ENCODE assay signal across 7 cellular contexts in genomic region chr10:11113156-11113555, GRCh38.
DNase-seq lines count a peak whose midpoint lies in the region; ATAC-seq and TF ChIP-seq lines count a peak whose summit lies in the region.

No MANE protein-coding gene starts in this region.

- peak; percentile 31; the same call in 1 of the 2 replicates for TF ChIP-seq CTCF in GM12875 (IDR thresholded peaks at IDR 0.05; ENCODE audit: borderline replicate concordance, insufficient read depth, low read depth, low read length)
- peak; percentile 40 for TF ChIP-seq CTCF in SU-DHL-6 (IDR thresholded peaks at IDR 0.05; ENCODE audit: insufficient read depth, low read length, poor library complexity, severe bottlenecking)
- no peak for TF ChIP-seq CTCF in mucosa of descending colon (IDR thresholded peaks at IDR 0.05)

- no peak overlapping the region for H3K9ac ChIP-seq in SU-DHL-6 (ENCODE audit: low read length)

- no peaks in the 10 kb centered on the region for H3F3A ChIP-seq in SU-DHL-6 (ENCODE audit: insufficient read depth)

- H3K27ac ChIP-seq in SU-DHL-6 (ENCODE audit: low read depth, low read length) = no peak overlapping the region

- no peaks in the 10 kb centered on the region for H3K36me3 ChIP-seq in SU-DHL-6 (ENCODE audit: low read length)
- H3K36me3 ChIP-seq in mucosa of descending colon (ENCODE audit: low read depth) = no peaks in the 10 kb centered on the region

- intact Hi-C loops in mucosa of descending colon (cut with DNase I, micrococcal nuclease) = no loop called here

- no peak overlapping the region for H3K4me2 ChIP-seq in SU-DHL-6 (ENCODE audit: low read depth, low read length, poor library complexity, severe bottlenecking)

- no peaks in the 10 kb centered on the region for H4K20me1 ChIP-seq in SU-DHL-6 (ENCODE audit: low read depth, low read length)

- no peak for DNase-seq in mucosa of descending colon
- DNase-seq in HCEC 1CT = no peak
- DNase-seq in HPDE6-E6E7 (ENCODE audit: extremely low spot score) = no peak

- no peaks in the 10 kb centered on the region for H3K9me2 ChIP-seq in SU-DHL-6 (replicated peaks; ENCODE audit: insufficient read depth, low read length)

- no peaks in the 10 kb centered on the region for H3K79me2 ChIP-seq in SU-DHL-6 (ENCODE audit: insufficient read depth, low read length)

- H3K27me3 ChIP-seq in SU-DHL-6 (ENCODE audit: low read length) = no peaks in the 10 kb centered on the region

- H3K4me1 ChIP-seq in mucosa of descending colon (ENCODE audit: low read depth) = no peaks in the 10 kb centered on the region

- peak; percentile 65 for ATAC-seq in GM21423 (IDR thresholded peaks at IDR 0.05; ENCODE audit: unreplicated experiment)
- peak; percentile 55 for ATAC-seq in mucosa of descending colon
- no peak for ATAC-seq in SK-N-SH treated with all-trans-retinoic acid at 6 μM for 48 hours

- no peak overlapping the region for H2AFZ ChIP-seq in SU-DHL-6 (ENCODE audit: low read depth, low read length, severe bottlenecking)

- H3K9me3 ChIP-seq in SU-DHL-6 (ENCODE audit: insufficient read depth, low read length) = no peaks in the 10 kb centered on the region
- no peaks in the 10 kb centered on the region for H3K9me3 ChIP-seq in mucosa of descending colon

- H3K4me3 ChIP-seq in GM12875 (ENCODE audit: low read depth, low read length) (no peak overlapping the region), SU-DHL-6 (ENCODE audit: insufficient read depth, low read length, poor library complexity, severe bottlenecking) (no peak overlapping the region), mucosa of descending colon (no peak overlapping the region)

TF ChIP-seq in SK-N-SH treated with all-trans-retinoic acid at 6 μM for 48 hours, 23 proteins besides CTCF, POLR2A, EP300 and RAD21:
- no peak for TF ChIP-seq OSR1 (CRISPR knock-in tag; IDR thresholded peaks at IDR 0.05)
- TF ChIP-seq GLIS3 (CRISPR knock-in tag; IDR thresholded peaks at IDR 0.05) = no peak
- no peak for TF ChIP-seq POU6F1 (CRISPR knock-in tag; IDR thresholded peaks at IDR 0.05; ENCODE audit: borderline replicate concordance, low read depth)
- no peak for TF ChIP-seq ZFP3 (CRISPR knock-in tag; IDR thresholded peaks at IDR 0.05)
- TF ChIP-seq ZC3H10 (CRISPR knock-in tag; IDR thresholded peaks at IDR 0.05) = no peak
- no peak for TF ChIP-seq ZNF8 (CRISPR knock-in tag; IDR thresholded peaks at IDR 0.05)
- no peak for TF ChIP-seq ESRRG (CRISPR knock-in tag; IDR thresholded peaks at IDR 0.05)
- no peak for TF ChIP-seq CSRNP3 (CRISPR knock-in tag; IDR thresholded peaks at IDR 0.05)
- no peak for TF ChIP-seq SNAI2 (CRISPR knock-in tag; IDR thresholded peaks at IDR 0.05)
- TF ChIP-seq PATZ1 (CRISPR knock-in tag; IDR thresholded peaks at IDR 0.05; ENCODE audit: borderline replicate concordance) = no peak
- no peak for TF ChIP-seq CSDC2 (CRISPR knock-in tag; IDR thresholded peaks at IDR 0.05)
